ENCODE assay signal across 7 cellular contexts in genomic region chr9:96777539-96777864, GRCh38. TPM values are rescaled to one million over a fixed set of nuclear protein-coding genes. Genes with fewer than 3 reads are reported as not detected.
DNase-seq lines count a peak whose midpoint lies in the region; ATAC-seq and TF ChIP-seq lines count a peak whose summit lies in the region.

No MANE protein-coding gene starts in this region.

- 0 out of 2 replicates have a peak, but pooled peaks cover 2% of the 10 kb centered on the region for H3K36me3 ChIP-seq in MM.1S (replicated peaks; ENCODE audit: insufficient read depth, low read length)
- peaks cover 7% of the 10 kb centered on the region for H3K36me3 ChIP-seq in neural cell (ENCODE audit: insufficient read depth, low read length)

- H3K9me2 ChIP-seq in MM.1S (replicated peaks; ENCODE audit: insufficient read depth, low read length) (no peaks in the 10 kb centered on the region), neural cell (ENCODE audit: insufficient read depth, low read length) (no peaks in the 10 kb centered on the region)

- DNase-seq in MM.1S (no peak), cortex of kidney (lab: John Stamatoyannopoulos, UW) (no peak)

- peak overlapping the region; percentile 64 for H3K4me2 ChIP-seq in MM.1S (ENCODE audit: low read depth, low read length)
- H3K4me2 ChIP-seq in neural cell (ENCODE audit: low read length): peak overlapping the region; percentile 53

- H3K27ac ChIP-seq in MM.1S (ENCODE audit: low read length) (peak overlapping the region; percentile 46; the same call in 1 of the 2 replicates), neural cell (ENCODE audit: low read length) (peak overlapping the region; percentile 86)

- H3K4me1 ChIP-seq in MM.1S (ENCODE audit: low read length): no peaks in the 10 kb centered on the region

- no peak for TF ChIP-seq RAD21 in neural cell (conservative IDR thresholded peaks at IDR 0.05)

- H3K9me3 ChIP-seq in MM.1S (replicated peaks; ENCODE audit: insufficient read depth, low read length): no peaks in the 10 kb centered on the region
- H3K9me3 ChIP-seq in neural cell (ENCODE audit: low read length): no peaks in the 10 kb centered on the region

- H2AFZ ChIP-seq in MM.1S (ENCODE audit: low read length): peak overlapping the region; percentile 89
- peak overlapping the region; percentile 91 for H2AFZ ChIP-seq in neural cell (ENCODE audit: low read depth, low read length)

- H3K4me3 ChIP-seq in MM.1S (ENCODE audit: low read length) (peak overlapping the region; percentile 77), neural cell (ENCODE audit: low read length) (peak overlapping the region; percentile 91)

- TF ChIP-seq EP300 in neural cell (conservative IDR thresholded peaks at IDR 0.05; ENCODE audit: poor library complexity, severe bottlenecking): no peak

- peak overlapping the region; percentile 90 for H3K27ac Mint-ChIP-seq in dendritic cell treated with granulocyte-macrophage colony-stimulating factor and Interleukin-4, amounts not matched to agents 40 ng/mL and 50 ng/mL, for 4 days

- H3K9me3 Mint-ChIP-seq in dendritic cell treated with granulocyte-macrophage colony-stimulating factor and Interleukin-4, amounts not matched to agents 40 ng/mL and 50 ng/mL, for 4 days: peaks cover 25% of the 10 kb centered on the region

- H3K27me3 Mint-ChIP-seq in dendritic cell treated with granulocyte-macrophage colony-stimulating factor and Interleukin-4, amounts not matched to agents 40 ng/mL and 50 ng/mL, for 4 days: no peaks in the 10 kb centered on the region

- intact Hi-C loops in dendritic cell treated with granulocyte-macrophage colony-stimulating factor and Interleukin-4, amounts not matched to agents 40 ng/mL and 50 ng/mL, for 4 days (cut with micrococcal nuclease): loop anchor here (10.0 kb wide), 1 partner anchor 903 kb away; the partner anchor contains the start of gene ERCC6L2

- H3F3A ChIP-seq in MM.1S (ENCODE audit: insufficient read depth, low read length) (no peaks in the 10 kb centered on the region), neural cell (ENCODE audit: insufficient read depth, low read length, poor library complexity, severe bottlenecking) (no peaks in the 10 kb centered on the region)

- ATAC-seq in GM19043 (IDR thresholded peaks at IDR 0.05; ENCODE audit: low read depth, unreplicated experiment) (peak; percentile 43), GM19397 (IDR thresholded peaks at IDR 0.05; ENCODE audit: unreplicated experiment) (no peak), HG03097 (IDR thresholded peaks at IDR 0.05; ENCODE audit: low FRiP score, unreplicated experiment) (no peak)

- H3K27me3 ChIP-seq in MM.1S (replicated peaks; ENCODE audit: insufficient read depth, low read length): no peaks in the 10 kb centered on the region
- no peaks in the 10 kb centered on the region for H3K27me3 ChIP-seq in neural cell (ENCODE audit: insufficient read depth, low read depth, low read length)

- TF ChIP-seq CTCF in MM.1S (IDR thresholded peaks at IDR 0.05; ENCODE audit: low read length) (no peak), neural cell (IDR thresholded peaks at IDR 0.05; ENCODE audit: poor library complexity, severe bottlenecking) (no peak)

- H3K36me3 Mint-ChIP-seq in dendritic cell treated with granulocyte-macrophage colony-stimulating factor and Interleukin-4, amounts not matched to agents 40 ng/mL and 50 ng/mL, for 4 days (ENCODE audit: low read depth): peaks cover 48% of the 10 kb centered on the region

- peak overlapping the region; percentile 89 for H3K4me3 Mint-ChIP-seq in dendritic cell treated with granulocyte-macrophage colony-stimulating factor and Interleukin-4, amounts not matched to agents 40 ng/mL and 50 ng/mL, for 4 days

- peaks cover 5% of the 10 kb centered on the region for H3K4me1 Mint-ChIP-seq in dendritic cell treated with granulocyte-macrophage colony-stimulating factor and Interleukin-4, amounts not matched to agents 40 ng/mL and 50 ng/mL, for 4 days (ENCODE audit: low read depth)

- H3K9ac ChIP-seq in MM.1S (ENCODE audit: low read length): peak overlapping the region; percentile 63; the same call in 1 of the 2 replicates
- H3K9ac ChIP-seq in neural cell (ENCODE audit: low read length): peak overlapping the region; percentile 84

- H4K20me1 ChIP-seq in MM.1S (ENCODE audit: insufficient read depth, low read length) (no peaks in the 10 kb centered on the region), neural cell (ENCODE audit: insufficient read depth) (no peaks in the 10 kb centered on the region)

- H3K79me2 ChIP-seq in MM.1S (ENCODE audit: low read length) (no peaks in the 10 kb centered on the region), neural cell (replicated peaks; ENCODE audit: insufficient read depth, low read length) (peaks cover 19% of the 10 kb centered on the region)

TF ChIP-seq in neural cell, 6 proteins besides CTCF, POLR2A, EP300 and RAD21:
- TF ChIP-seq POLR2AphosphoS5 (IDR thresholded peaks at IDR 0.05) (no peak), REST (IDR thresholded peaks at IDR 0.05; ENCODE audit: borderline replicate concordance) (no peak), MXI1 (conservative IDR thresholded peaks at IDR 0.05; ENCODE audit: poor library complexity, severe bottlenecking) (no peak), SMC3 (conservative IDR thresholded peaks at IDR 0.05; ENCODE audit: poor library complexity) (no peak), TAF1 (IDR thresholded peaks at IDR 0.05; ENCODE audit: low read depth) (no peak), EZH2 (IDR thresholded peaks at IDR 0.05; ENCODE audit: borderline replicate concordance, insufficient read depth, low read length, poor library complexity, severe bottlenecking) (no peak)

RNA-seq across cellular contexts. Expression of gene ZNF510, which starts 0.4 kb away (rescaled TPM):
- 28.4 and 28.5 TPM in 2 replicates for polyA plus RNA-seq in neural cell
- polyA minus RNA-seq in neural cell: 68.9 and 77.6 TPM in 2 replicates
